17 cellular contexts compared by ENCODE assay signal in the genomic region with DNA sequence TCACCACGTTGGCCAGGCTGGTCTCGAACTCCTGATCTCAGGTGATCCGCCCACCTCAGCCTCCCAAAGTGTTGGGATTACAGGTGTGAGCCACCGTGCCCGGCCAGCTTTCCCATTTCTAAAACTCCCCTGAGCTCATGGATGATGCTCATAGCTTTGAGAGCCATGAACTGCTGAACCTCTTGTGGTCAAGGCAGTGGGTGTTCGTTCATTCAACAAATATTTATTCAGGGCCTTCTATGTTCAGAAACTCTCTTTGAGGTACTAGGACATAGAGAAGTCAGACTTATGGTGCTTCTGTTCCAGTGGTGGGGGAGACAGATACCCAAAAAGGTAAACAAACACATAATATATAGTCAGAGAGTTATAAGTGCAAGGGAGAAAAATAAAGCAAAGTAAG. TPM values are rescaled to one million over a fixed set of nuclear protein-coding genes. Genes with fewer than 3 reads are reported as not detected.
A peak's percentile ranks its signal among the peaks of the same experiment; 100 is the strongest.
DNase-seq lines count a peak whose midpoint lies in the region; ATAC-seq and TF ChIP-seq lines count a peak whose summit lies in the region.
"Had no signal": no experiment of that assay in that cellular context is flagged by ENCODE, and none has a peak within 500 bp of the region (broad histone marks: within the 10 kb centered on the region; RNA-seq: fewer than 3 reads in every experiment).

No MANE protein-coding gene starts in this region.

- peaks cover 22% of the 10 kb centered on the region for H3K79me2 ChIP-seq in HCT116 (ENCODE audit: insufficient read depth, low read length)

- no peak for TF ChIP-seq RAD21 in HCT116 (IDR thresholded peaks at IDR 0.05; ENCODE audit: low read depth)

- no peaks in the 10 kb centered on the region for H3K27me3 Mint-ChIP-seq in T-helper 2 cell treated with Interferon-gamma antibody and Interleukin-4, amounts not matched to agents 5 μg/mL and 100 μg/mL, for 36 hours (ENCODE audit: low read depth)
- H3K27me3 Mint-ChIP-seq in activated naive CD8-positive, alpha-beta T cell treated with anti-CD3 and anti-CD28 coated beads, Interleukin-2, amount 50 U/mL, for 24 hours, result peaks cover 14% of the 10 kb centered on the region

- no peaks in the 10 kb centered on the region for H3K9me3 ChIP-seq in HCT116 (ENCODE audit: control insufficient read depth in 1 of 2, insufficient read depth in 1 of 2, low read depth in 1 of 2, low read length in 2 of 2)

- peaks cover 2 to 4% of the 10 kb centered on the region in 2 experiments; a peak in 1 of 4 replicates for H3K36me3 ChIP-seq in HCT116 (ENCODE audit: control insufficient read depth in 1 of 2, insufficient read depth in 2 of 2, low read length in 2 of 2)

- peak overlapping the region; percentile 40 for H3K4me2 ChIP-seq in HCT116 (ENCODE audit: low read length)

- peaks cover 37% of the 10 kb centered on the region for H3K4me1 Mint-ChIP-seq in T-helper 2 cell treated with Interferon-gamma antibody and Interleukin-4, amounts not matched to agents 5 μg/mL and 100 μg/mL, for 36 hours (ENCODE audit: low read depth)
- H3K4me1 Mint-ChIP-seq in activated naive CD8-positive, alpha-beta T cell treated with anti-CD3 and anti-CD28 coated beads, Interleukin-2, amount 50 U/mL, for 24 hours, result peaks cover 48% of the 10 kb centered on the region

- no peaks in the 10 kb centered on the region for H3K9me3 Mint-ChIP-seq in T-helper 2 cell treated with Interferon-gamma antibody and Interleukin-4, amounts not matched to agents 5 μg/mL and 100 μg/mL, for 36 hours
- H3K9me3 Mint-ChIP-seq in activated naive CD8-positive, alpha-beta T cell treated with anti-CD3 and anti-CD28 coated beads, Interleukin-2, amount 50 U/mL, for 24 hours, result no peaks in the 10 kb centered on the region
- H3K9me3 Mint-ChIP-seq: HFFc6 had no signal

- H3K27ac ChIP-seq in HCT116 (ENCODE audit: low read depth, low read length), result no peak overlapping the region

- TF ChIP-seq POLR2A in HCT116 (IDR thresholded peaks at IDR 0.05; ENCODE audit: borderline replicate concordance, extremely low read depth, insufficient read depth, insufficient read length), result no peak
- TF ChIP-seq POLR2A in GM18505 (IDR thresholded peaks at IDR 0.05; ENCODE audit: borderline replicate concordance, extremely low read depth, insufficient read depth, insufficient read length), result no peak

- no peak for DNase-seq in T-helper 2 cell treated with Interferon-gamma antibody and Interleukin-4, amounts not matched to agents 5 μg/mL and 100 μg/mL, for 36 hours (ENCODE audit: low spot score)
- no peak for DNase-seq in T-helper 2 cell
- DNase-seq in HCT116 (ENCODE audit: low read depth, low spot score), result no peak
- no peak for DNase-seq in activated naive CD8-positive, alpha-beta T cell treated with anti-CD3 and anti-CD28 coated beads, Interleukin-2, amount 50 U/mL, for 24 hours
- DNase-seq: C1 segment of cervical spinal cord, DMS 273 treated with DMSO at 0.1 percent for 48 hours, HFFc6, KG1, NCI-H1436, NCI-H2029 treated with DMSO at 0.1 percent for 48 hours, NCI-H2171 treated with DMSO at 0.1 percent for 48 hours, NCI-H82, Right ventricle myocardium superior had no signal

- no peak overlapping the region for H3K4me3 Mint-ChIP-seq in T-helper 2 cell treated with Interferon-gamma antibody and Interleukin-4, amounts not matched to agents 5 μg/mL and 100 μg/mL, for 36 hours
- H3K4me3 Mint-ChIP-seq in activated naive CD8-positive, alpha-beta T cell treated with anti-CD3 and anti-CD28 coated beads, Interleukin-2, amount 50 U/mL, for 24 hours, result no peak overlapping the region
- H3K4me3 Mint-ChIP-seq: HFFc6 had no signal

- BruUV-seq in HCT116 (replicated peaks; lab: Mats Ljungman, UMichigan), result no TSS peak

- intact Hi-C loops in HCT116 (cut with micrococcal nuclease), result no loop called here

- no peaks in the 10 kb centered on the region for H3K9me2 ChIP-seq in HCT116 (ENCODE audit: insufficient read depth)

- CTCF ChIA-PET in HCT116 (lab: Charles Lee), result no interaction called here

- RAD21 ChIA-PET in HCT116 (lab: Charles Lee; ENCODE audit: low non-redundant PET in 1 of 2, low total read pairs in 2 of 2, uncharacterized antibody in 2 of 2, unreplicated experiment in 2 of 2), result no interaction called here

- peaks cover 10% of the 10 kb centered on the region for H3K36me3 Mint-ChIP-seq in T-helper 2 cell treated with Interferon-gamma antibody and Interleukin-4, amounts not matched to agents 5 μg/mL and 100 μg/mL, for 36 hours (ENCODE audit: low read depth)
- H3K36me3 Mint-ChIP-seq in activated naive CD8-positive, alpha-beta T cell treated with anti-CD3 and anti-CD28 coated beads, Interleukin-2, amount 50 U/mL, for 24 hours (ENCODE audit: low read depth), result peaks cover 2% of the 10 kb centered on the region

- POLR2A ChIA-PET in HCT116 (lab: Charles Lee), result no interaction called here

- no peak for ATAC-seq in HCT116
- ATAC-seq in activated naive CD8-positive, alpha-beta T cell treated with anti-CD3 and anti-CD28 coated beads, Interleukin-2, amount 50 U/mL, for 24 hours, result no peak
- no peak for ATAC-seq in GM18909 (IDR thresholded peaks at IDR 0.05; ENCODE audit: poor library complexity, unreplicated experiment)
- no peak for ATAC-seq in GM18505 (IDR thresholded peaks at IDR 0.05; ENCODE audit: unreplicated experiment)
- ATAC-seq: SK-N-SH treated with all-trans-retinoic acid at 6 μM for 48 hours had no signal

- TF ChIP-seq CTCF in HCT116 (IDR thresholded peaks at IDR 0.05 in 2 of 3, conservative IDR thresholded peaks at IDR 0.05 in 1 of 3; ENCODE audit: borderline replicate concordance in 1 of 3, insufficient read depth in 1 of 3, low read depth in 2 of 3, low read length in 2 of 3), result no peak

- no peak overlapping the region for H3K4me3 ChIP-seq in HCT116 (replicated peaks in 1 of 2; ENCODE audit: low read depth in 1 of 2, low read length in 2 of 2)

- peak overlapping the region; percentile 32 for H3K27ac Mint-ChIP-seq in T-helper 2 cell treated with Interferon-gamma antibody and Interleukin-4, amounts not matched to agents 5 μg/mL and 100 μg/mL, for 36 hours
- peak overlapping the region; percentile 76 for H3K27ac Mint-ChIP-seq in activated naive CD8-positive, alpha-beta T cell treated with anti-CD3 and anti-CD28 coated beads, Interleukin-2, amount 50 U/mL, for 24 hours
- H3K27ac Mint-ChIP-seq: HFFc6 had no signal

- H3K9ac ChIP-seq in HCT116 (ENCODE audit: low read length), result no peak overlapping the region

- no peaks in the 10 kb centered on the region for H4K20me1 ChIP-seq in HCT116 (ENCODE audit: insufficient read depth)

- peaks cover 3 to 34% of the 10 kb centered on the region in 2 experiments; a peak in 3 of 4 replicates for H3K4me1 ChIP-seq in HCT116 (ENCODE audit: control insufficient read depth in 1 of 2, insufficient read depth in 2 of 2, low read length in 2 of 2)

- H2AFZ ChIP-seq in HCT116 (ENCODE audit: low read depth, low read length, poor library complexity, severe bottlenecking), result no peak overlapping the region

- no peaks in the 10 kb centered on the region for H3K27me3 ChIP-seq in HCT116 (ENCODE audit: insufficient read depth, low read length)

TF ChIP-seq in HCT116, 20 proteins besides CTCF, POLR2A, EP300 and RAD21:
- TF ChIP-seq EZH2 (IDR thresholded peaks at IDR 0.05), result no peak
- no peak for TF ChIP-seq CEBPB (IDR thresholded peaks at IDR 0.05; ENCODE audit: low read depth)
- TF ChIP-seq SP1 (IDR thresholded peaks at IDR 0.05; ENCODE audit: low read depth), result no peak
- TF ChIP-seq, protein P1, sequence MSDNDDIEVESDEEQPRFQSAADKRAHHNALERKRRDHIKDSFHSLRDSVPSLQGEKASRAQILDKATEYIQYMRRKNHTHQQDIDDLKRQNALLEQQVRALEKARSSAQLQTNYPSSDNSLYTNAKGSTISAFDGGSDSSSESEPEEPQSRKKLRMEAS (IDR thresholded peaks at IDR 0.05), result no peak
- no peak for TF ChIP-seq FOSL1 (IDR thresholded peaks at IDR 0.05; ENCODE audit: low read depth)

RNA-seq across cellular contexts. Expression of gene BSPRY, which starts 2.7 kb away (rescaled TPM):
- total RNA-seq in HCT116 (2021; ENCODE audit: unreplicated experiment), result 22.7 TPM
- 31.3 and 36.6 TPM in 2 replicates for polyA plus RNA-seq in HCT116 (2012)
- total RNA-seq: HFFc6 had no signal

RNA-seq across cellular contexts. Expression of gene WDR31, which starts 11.9 kb away (rescaled TPM):
- total RNA-seq in HCT116 (2021; ENCODE audit: unreplicated experiment), result 5.9 TPM
- 3.8 and 4.6 TPM in 2 replicates for polyA plus RNA-seq in HCT116 (2012)

RNA-seq across cellular contexts. Expression of gene HDHD3, which starts 24.8 kb away (rescaled TPM):
- total RNA-seq in HCT116 (2021; ENCODE audit: unreplicated experiment), result 21.8 TPM
- polyA plus RNA-seq in HCT116 (2012), result 22.8 and 23.8 TPM in 2 replicates

RNA-seq across cellular contexts. Expression of gene RNF183, which starts 48.8 kb away (rescaled TPM):
- 0.12 TPM for total RNA-seq in HCT116 (2021; ENCODE audit: unreplicated experiment)
- 0.17 and 0.41 TPM in 2 replicates for polyA plus RNA-seq in HCT116 (2012)
- total RNA-seq: H1, HFFc6, Right ventricle myocardium superior had no signal

RNA-seq across cellular contexts. Expression of gene ALAD, which starts 49.1 kb away (rescaled TPM):
- total RNA-seq in HCT116 (2021; ENCODE audit: unreplicated experiment), result 14.0 TPM
- polyA plus RNA-seq in HCT116 (2012), result 15.1 and 15.7 TPM in 2 replicates
